10 cellular contexts compared by ENCODE assay signal in genomic region chr6:37308084-37308817, GRCh38. TPM values are rescaled to one million over a fixed set of nuclear protein-coding genes. Genes with fewer than 3 reads are reported as not detected.
DNase-seq lines count a peak whose midpoint lies in the region; TF ChIP-seq lines count a peak whose summit lies in the region.
"Had no signal": no experiment of that assay in that cellular context is flagged by ENCODE, and none has a peak within 500 bp of the region (broad histone marks: within the 10 kb centered on the region; RNA-seq: fewer than 3 reads in every experiment).

No MANE protein-coding gene starts in this region.

- H3K4me1 ChIP-seq in osteoblast (ENCODE audit: insufficient read depth, low read length): peaks cover 15% of the 10 kb centered on the region

- peaks cover 9% of the 10 kb centered on the region for H3K36me3 Mint-ChIP-seq in activated naive CD8-positive, alpha-beta T cell treated with anti-CD3 and anti-CD28 coated beads for 36 hours

- H3K27me3 ChIP-seq in osteoblast (ENCODE audit: insufficient read depth, low read length): no peaks in the 10 kb centered on the region

- no peaks in the 10 kb centered on the region for H4K20me1 ChIP-seq in osteoblast (ENCODE audit: insufficient read depth, low read length)

- no peaks in the 10 kb centered on the region for H3K79me2 ChIP-seq in osteoblast (ENCODE audit: insufficient read depth, low read length)

- no peak overlapping the region for H3K4me3 Mint-ChIP-seq in activated naive CD8-positive, alpha-beta T cell treated with anti-CD3 and anti-CD28 coated beads for 36 hours
- H3K4me3 Mint-ChIP-seq: central memory CD8-positive, alpha-beta T cell had no signal

- H3K36me3 ChIP-seq in osteoblast (ENCODE audit: insufficient read depth, low read length): peaks cover 24% of the 10 kb centered on the region

- no peaks in the 10 kb centered on the region for H3K9me3 Mint-ChIP-seq in activated naive CD8-positive, alpha-beta T cell treated with anti-CD3 and anti-CD28 coated beads for 36 hours
- H3K9me3 Mint-ChIP-seq: central memory CD8-positive, alpha-beta T cell had no signal

- H3K4me2 ChIP-seq in osteoblast (ENCODE audit: insufficient read depth, low read length): no peak overlapping the region

- H3K4me3 ChIP-seq in cardiac fibroblast (replicated peaks in 1 of 2; ENCODE audit: low read depth in 2 of 2, low read length in 2 of 2) (no peak overlapping the region), osteoblast (ENCODE audit: insufficient read depth, low read length) (no peak overlapping the region)

- no peak overlapping the region for H2AFZ ChIP-seq in osteoblast (ENCODE audit: low read length)

- H3K27ac ChIP-seq in osteoblast (ENCODE audit: low read depth, low read length): peak overlapping the region; percentile 25

- TF ChIP-seq CTCF in cardiac fibroblast (IDR thresholded peaks at IDR 0.05; ENCODE audit: low read depth, low read length) (no peak), osteoblast (IDR thresholded peaks at IDR 0.05; ENCODE audit: extremely low read depth, low read depth, low read length) (no peak)

- H3K4me1 Mint-ChIP-seq in activated naive CD8-positive, alpha-beta T cell treated with anti-CD3 and anti-CD28 coated beads for 36 hours: peaks cover 4% of the 10 kb centered on the region
- H3K4me1 Mint-ChIP-seq: central memory CD8-positive, alpha-beta T cell had no signal

- DNase-seq in DMS79 (lab: John Stamatoyannopoulos, UW) (peak; percentile 97), NCI-H2107 (lab: John Stamatoyannopoulos, UW) (peak; percentile 75), cardiac fibroblast (ENCODE audit: low read depth in 2 of 2) (peak; percentile 34 to 56), osteoblast (ENCODE audit: insufficient read length, low spot score, missing footprints) (peak; percentile 23), mesenteric fat pad (ENCODE audit: low spot score) (no peak), COLO829 (ENCODE audit: low spot score) (no peak), germinal center (ENCODE audit: low spot score) (no peak)
- no peak for DNase-seq in activated naive CD8-positive, alpha-beta T cell treated with anti-CD3 and anti-CD28 coated beads for 36 hours
- DNase-seq: activated CD4-positive, CD25-positive, alpha-beta regulatory T cell treated with anti-CD3 and anti-CD28 coated beads, Interleukin-2, amount 50 U/mL, for 72 hours had no signal

- no peaks in the 10 kb centered on the region for H3K27me3 Mint-ChIP-seq in activated naive CD8-positive, alpha-beta T cell treated with anti-CD3 and anti-CD28 coated beads for 36 hours
- H3K27me3 Mint-ChIP-seq: central memory CD8-positive, alpha-beta T cell had no signal

- no peak overlapping the region for H3K27ac Mint-ChIP-seq in activated naive CD8-positive, alpha-beta T cell treated with anti-CD3 and anti-CD28 coated beads for 36 hours

- no peaks in the 10 kb centered on the region for H3K9me3 ChIP-seq in osteoblast (ENCODE audit: low read depth, low read length)

RNA-seq across cellular contexts. Expression of gene RNF8, which starts 45.5 kb away (rescaled TPM):
- total RNA-seq in osteoblast: 16.6 and 20.9 TPM in 2 replicates
- total RNA-seq in mesenteric fat pad: 11.3 TPM
- total RNA-seq in activated naive CD8-positive, alpha-beta T cell treated with anti-CD3 and anti-CD28 coated beads for 36 hours: 10 to 100 TPM; 27.8 to 29.2 TPM

RNA-seq across cellular contexts. Expression of gene TMEM217, which starts 50.3 kb away (rescaled TPM):
- total RNA-seq in osteoblast (2.7 and 3.3 TPM in 2 replicates), mesenteric fat pad (0.51 TPM)
- total RNA-seq in activated naive CD8-positive, alpha-beta T cell treated with anti-CD3 and anti-CD28 coated beads for 36 hours: 1 to 10 TPM; 3.5 to 4.9 TPM

RNA-seq across cellular contexts. Expression of gene TBC1D22B, which starts 50.7 kb away (rescaled TPM):
- 6.9 and 7.7 TPM in 2 replicates for total RNA-seq in osteoblast
- total RNA-seq in mesenteric fat pad: 8.7 TPM
- total RNA-seq in activated naive CD8-positive, alpha-beta T cell treated with anti-CD3 and anti-CD28 coated beads for 36 hours: 10 to 100 TPM; 13.0 to 13.9 TPM

Comparison
In these comparisons a context has a peak if more than half of its experiments do, and no peak if none do; other contexts are left out.
1. DNase-seq: peak in DMS79 (single experiment), NCI-H2107 (single experiment), cardiac fibroblast (2 of 2) and osteoblast (single experiment); none in mesenteric fat pad (single experiment), COLO829 (single experiment), activated naive CD8-positive, alpha-beta T cell treated with anti-CD3 and anti-CD28 coated beads for 36 hours (single experiment) and germinal center (single experiment).